ENCODE assay signal across 35 cellular contexts in genomic region chr2:117336496-117336895, GRCh38.
DNase-seq lines count a peak whose midpoint lies in the region; ATAC-seq and TF ChIP-seq lines count a peak whose summit lies in the region.
"Had no signal": no experiment of that assay in that cellular context is flagged by ENCODE, and none has a peak within 500 bp of the region (broad histone marks: within the 10 kb centered on the region; RNA-seq: fewer than 3 reads in every experiment).

No MANE protein-coding gene starts in this region.

- POLR2A ChIA-PET in SK-N-SH (lab: Yijun Ruan, JAX) (interaction anchor here (0.7 to 0.9 kb wide), 2 partner anchors 294 to 381 kb away, joined by 3 read pairs; no protein-coding TSS in a partner anchor), PC-9 (lab: Charles Lee; ENCODE audit: unreplicated experiment) (no interaction called here)

- H3K79me2 ChIP-seq in SK-N-SH (ENCODE audit: insufficient read depth), result no peaks in the 10 kb centered on the region
- no peaks in the 10 kb centered on the region for H3K79me2 ChIP-seq in OCI-LY3 (ENCODE audit: low read length)
- H3K79me2 ChIP-seq in PC-9 (ENCODE audit: low read depth), result no peaks in the 10 kb centered on the region

- DNase-seq in SK-N-SH (peak; percentile 31), PC-9 (no peak)
- DNase-seq: 8988T; ACHN; AML-193; BE2C; C1 segment of cervical spinal cord; Caco-2; Calu3; CD4-positive, alpha-beta memory T cell; CD4-positive, alpha-beta T cell; CD4-positive, CD25-positive, alpha-beta regulatory T cell; CD8-positive, alpha-beta memory T cell; CD8-positive, alpha-beta T cell; COR-L47; DMS 273 treated with DMSO at 0.1 percent for 48 hours; DMS153; DMS53; DMS79; DMS79 treated with DMSO at 0.1 percent for 48 hours; DND-41; EL had no signal

- peak in 1 of 2 experiments; percentile 71; a peak in 2 of 4 replicates for TF ChIP-seq EP300 in SK-N-SH (IDR thresholded peaks at IDR 0.05; ENCODE audit: borderline replicate concordance in 1 of 2, low read depth in 1 of 2, low read length in 1 of 2)

- no peaks in the 10 kb centered on the region for H4K20me1 ChIP-seq in SK-N-SH (ENCODE audit: insufficient read depth)
- H4K20me1 ChIP-seq in OCI-LY3 (ENCODE audit: insufficient read depth, low read length), result no peaks in the 10 kb centered on the region
- H4K20me1 ChIP-seq in PC-9 (ENCODE audit: insufficient read depth), result no peaks in the 10 kb centered on the region
- H4K20me1 ChIP-seq: BLaER1; BLaER1 treated with 17β-estradiol and CSF1 and Interleukin-3, amounts not matched to agents 10 nM and 100 nM had no signal

- H3K27me3 ChIP-seq in SK-N-SH (ENCODE audit: insufficient read depth) (no peaks in the 10 kb centered on the region), OCI-LY3 (ENCODE audit: low read depth, low read length) (no peaks in the 10 kb centered on the region), PC-9 (ENCODE audit: insufficient read depth, low read depth) (no peaks in the 10 kb centered on the region; the same call in 1 of the 2 replicates)
- H3K27me3 ChIP-seq: BE2C; BLaER1; BLaER1 treated with 17β-estradiol and CSF1 and Interleukin-3, amounts not matched to agents 10 nM and 100 nM had no signal

- H3K4me1 Mint-ChIP-seq in nephron, result no peaks in the 10 kb centered on the region
- H3K4me1 Mint-ChIP-seq: B cell; CD14-positive monocyte; CD4-positive, alpha-beta memory T cell; CD4-positive, CD25-positive, alpha-beta regulatory T cell; CD8-positive, alpha-beta memory T cell had no signal

- H3K4me1 ChIP-seq in SK-N-SH (ENCODE audit: control insufficient read depth in 1 of 2, insufficient read depth in 2 of 2, low read depth in 1 of 2, low read length in 1 of 2) (peaks cover 0 to 2% of the 10 kb centered on the region in 2 experiments; a peak in 1 of 4 replicates), OCI-LY3 (ENCODE audit: low read length) (no peaks in the 10 kb centered on the region), PC-9 (replicated peaks; ENCODE audit: insufficient read depth) (no peaks in the 10 kb centered on the region)
- H3K4me1 ChIP-seq: A549; BE2C; BLaER1; BLaER1 treated with 17β-estradiol and CSF1 and Interleukin-3, amounts not matched to agents 10 nM and 100 nM; Caco-2 had no signal

- H3K27me3 Mint-ChIP-seq in nephron (ENCODE audit: low read depth), result no peaks in the 10 kb centered on the region
- H3K27me3 Mint-ChIP-seq: B cell; CD4-positive, alpha-beta memory T cell; CD4-positive, alpha-beta T cell; CD4-positive, CD25-positive, alpha-beta regulatory T cell; CD8-positive, alpha-beta memory T cell had no signal

- H3K36me3 ChIP-seq in SK-N-SH (replicated peaks in 1 of 2; ENCODE audit: control insufficient read depth in 1 of 2, insufficient read depth in 2 of 2, low read length in 1 of 2), result no peaks in the 10 kb centered on the region
- no peaks in the 10 kb centered on the region for H3K36me3 ChIP-seq in OCI-LY3 (replicated peaks; ENCODE audit: low read depth, low read length)
- H3K36me3 ChIP-seq in PC-9 (ENCODE audit: low read depth), result no peaks in the 10 kb centered on the region
- H3K36me3 ChIP-seq: BE2C; BLaER1; BLaER1 treated with 17β-estradiol and CSF1 and Interleukin-3, amounts not matched to agents 10 nM and 100 nM had no signal

- ATAC-seq in SK-N-SH treated with all-trans-retinoic acid at 6 μM for 48 hours (no peak), HG03442 (IDR thresholded peaks at IDR 0.05; ENCODE audit: unreplicated experiment) (no peak), GM18867 (IDR thresholded peaks at IDR 0.05; ENCODE audit: unreplicated experiment) (no peak), HG02763 (IDR thresholded peaks at IDR 0.05; ENCODE audit: unreplicated experiment) (no peak)
- ATAC-seq: A549; CD8-positive, alpha-beta T cell had no signal

- H3K36me3 Mint-ChIP-seq in nephron (ENCODE audit: low read depth), result no peaks in the 10 kb centered on the region
- H3K36me3 Mint-ChIP-seq: CD14-positive monocyte; CD4-positive, alpha-beta memory T cell; CD4-positive, CD25-positive, alpha-beta regulatory T cell; CD8-positive, alpha-beta memory T cell; CD8-positive, alpha-beta T cell had no signal

- H3F3A ChIP-seq in SK-N-SH (replicated peaks; ENCODE audit: insufficient read depth), result no peaks in the 10 kb centered on the region
- no peaks in the 10 kb centered on the region for H3F3A ChIP-seq in PC-9 (ENCODE audit: insufficient read depth, low read depth)

- BruUV-seq in PC-9 (replicated peaks; lab: Mats Ljungman, UMichigan), result no TSS peak

- H3K4me2 ChIP-seq in SK-N-SH (no peak overlapping the region), OCI-LY3 (ENCODE audit: low read length) (no peak overlapping the region), PC-9 (no peak overlapping the region)
- H3K4me2 ChIP-seq: A549; BLaER1; BLaER1 treated with 17β-estradiol and CSF1 and Interleukin-3, amounts not matched to agents 10 nM and 100 nM had no signal

- CTCF ChIA-PET in SK-N-SH (lab: Yijun Ruan, JAX), result no interaction called here
- CTCF ChIA-PET in PC-9 (lab: Charles Lee), result no interaction called here

- H3K27ac ChIP-seq in SK-N-SH (ENCODE audit: low read depth in 2 of 2, low read length in 1 of 2), result peak overlapping the region in 1 of 2 experiments; percentile 77; a peak in 2 of 4 replicates
- H3K27ac ChIP-seq in OCI-LY3 (ENCODE audit: low read length), result no peak overlapping the region
- no peak overlapping the region for H3K27ac ChIP-seq in PC-9
- H3K27ac ChIP-seq: 22Rv1; A549; BLaER1; BLaER1 treated with 17β-estradiol and CSF1 and Interleukin-3, amounts not matched to agents 10 nM and 100 nM; C4-2B had no signal

- TF ChIP-seq RAD21 in SK-N-SH (IDR thresholded peaks at IDR 0.05; ENCODE audit: low read length), result peak; percentile 12; the same call in 1 of the 2 replicates

- H3K9me2 ChIP-seq in SK-N-SH (no peaks in the 10 kb centered on the region), PC-9 (ENCODE audit: insufficient read depth) (no peaks in the 10 kb centered on the region; the same call in 1 of the 2 replicates)

- no peaks in the 10 kb centered on the region for H3K9me3 Mint-ChIP-seq in nephron
- H3K9me3 Mint-ChIP-seq: CD8-positive, alpha-beta T cell had no signal

- H2AFZ ChIP-seq in SK-N-SH (ENCODE audit: low read depth) (no peak overlapping the region), OCI-LY3 (ENCODE audit: low read depth, low read length) (peak overlapping the region; percentile 39; the same call in 1 of the 2 replicates), PC-9 (0 out of 2 replicates have a peak overlapping the region, but pooled peaks have one; percentile 13)

- TF ChIP-seq CTCF in SK-N-SH (IDR thresholded peaks at IDR 0.05) (no peak), OCI-LY3 (IDR thresholded peaks at IDR 0.05; ENCODE audit: low read depth, low read length) (no peak), PC-9 (conservative IDR thresholded peaks at IDR 0.05) (no peak), nephron (IDR thresholded peaks at IDR 0.05; ENCODE audit: unreplicated experiment in 3 of 3) (no peak)

- H3K4me3 ChIP-seq in SK-N-SH (ENCODE audit: low read depth in 2 of 2, low read length in 1 of 2) (no peak overlapping the region), OCI-LY3 (ENCODE audit: low read length) (no peak overlapping the region), PC-9 (no peak overlapping the region)
- H3K4me3 ChIP-seq: A549; BLaER1; BLaER1 treated with 17β-estradiol and CSF1 and Interleukin-3, amounts not matched to agents 10 nM and 100 nM had no signal

- H3K4me3 Mint-ChIP-seq in nephron, result no peak overlapping the region
- H3K4me3 Mint-ChIP-seq: B cell; CD14-positive monocyte; CD4-positive, alpha-beta memory T cell; CD4-positive, alpha-beta T cell; CD4-positive, CD25-positive, alpha-beta regulatory T cell; CD8-positive, alpha-beta memory T cell; CD8-positive, alpha-beta T cell had no signal

- intact Hi-C loops in PC-9 (cut with micrococcal nuclease; ENCODE audit: unreplicated experiment), result no loop called here

- H3K9me3 ChIP-seq in SK-N-SH (no peaks in the 10 kb centered on the region), OCI-LY3 (ENCODE audit: insufficient read depth, low read length) (no peaks in the 10 kb centered on the region), PC-9 (ENCODE audit: insufficient read depth, low read depth) (no peaks in the 10 kb centered on the region)
- H3K9me3 ChIP-seq: A549; BE2C; BLaER1; BLaER1 treated with 17β-estradiol and CSF1 and Interleukin-3, amounts not matched to agents 10 nM and 100 nM; Caco-2 had no signal

- peak overlapping the region in 2 of 3 experiments; percentile 14 to 55 for H3K27ac Mint-ChIP-seq in nephron
- H3K27ac Mint-ChIP-seq: B cell; CD14-positive monocyte; CD4-positive, alpha-beta memory T cell; CD4-positive, alpha-beta T cell; CD4-positive, CD25-positive, alpha-beta regulatory T cell; CD8-positive, alpha-beta memory T cell; CD8-positive, alpha-beta T cell had no signal

- WGBS in SK-N-SH (ENCODE audit: low lambda C conversion rate), result 27% methylated on average over 4 of the region's 4 CpGs

- no peak overlapping the region for H3K9ac ChIP-seq in SK-N-SH
- H3K9ac ChIP-seq in OCI-LY3 (ENCODE audit: low read length), result no peak overlapping the region
- H3K9ac ChIP-seq: BLaER1; BLaER1 treated with 17β-estradiol and CSF1 and Interleukin-3, amounts not matched to agents 10 nM and 100 nM had no signal

TF ChIP-seq in SK-N-SH, 30 proteins besides CTCF, POLR2A, EP300 and RAD21 (continues in another document):
- TF ChIP-seq GATA2 (CRISPR knock-in tag; IDR thresholded peaks at IDR 0.05), result peak; percentile 83
- no peak for TF ChIP-seq YY1 (IDR thresholded peaks at IDR 0.05; ENCODE audit: low read depth)
- TF ChIP-seq MXI1 (IDR thresholded peaks at IDR 0.05; ENCODE audit: low read depth, low read length), result no peak
- peak; percentile 35; the same call in 1 of the 2 replicates for TF ChIP-seq RCOR1 (IDR thresholded peaks at IDR 0.05; ENCODE audit: low read length)
- TF ChIP-seq MAX (IDR thresholded peaks at IDR 0.05; ENCODE audit: low read depth), result no peak
- no peak for TF ChIP-seq NRF1 (IDR thresholded peaks at IDR 0.05; ENCODE audit: low read depth, low read length)

TF ChIP-seq in SK-N-SH treated with all-trans-retinoic acid at 6 μM for 48 hours, 23 proteins besides CTCF, POLR2A, EP300 and RAD21 (continues in another document):
- TF ChIP-seq ZC3H10 (CRISPR knock-in tag; IDR thresholded peaks at IDR 0.05) (no peak), ESRRG (CRISPR knock-in tag; IDR thresholded peaks at IDR 0.05) (no peak)
- TF ChIP-seq, protein P1, sequence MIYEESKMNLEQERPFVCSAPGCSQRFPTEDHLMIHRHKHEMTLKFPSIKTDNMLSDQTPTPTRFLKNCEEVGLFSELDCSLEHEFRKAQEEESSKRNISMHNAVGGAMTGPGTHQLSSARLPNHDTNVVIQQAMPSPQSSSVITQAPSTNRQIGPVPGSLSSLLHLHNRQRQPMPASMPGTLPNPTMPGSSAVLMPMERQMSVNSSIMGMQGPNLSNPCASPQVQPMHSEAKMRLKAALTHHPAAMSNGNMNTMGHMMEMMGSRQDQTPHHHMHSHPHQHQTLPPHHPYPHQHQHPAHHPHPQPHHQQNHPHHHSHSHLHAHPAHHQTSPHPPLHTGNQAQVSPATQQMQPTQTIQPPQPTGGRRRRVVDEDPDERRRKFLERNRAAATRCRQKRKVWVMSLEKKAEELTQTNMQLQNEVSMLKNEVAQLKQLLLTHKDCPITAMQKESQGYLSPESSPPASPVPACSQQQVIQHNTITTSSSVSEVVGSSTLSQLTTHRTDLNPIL (CRISPR knock-in tag; IDR thresholded peaks at IDR 0.05; ENCODE audit: low read depth), result no peak
